17 cellular contexts compared by ENCODE assay signal in genomic region chr5:4905674-4906528, GRCh38.
DNase-seq lines count a peak whose midpoint lies in the region; ATAC-seq and TF ChIP-seq lines count a peak whose summit lies in the region.
"Had no signal": no experiment of that assay in that cellular context is flagged by ENCODE, and none has a peak within 500 bp of the region (broad histone marks: within the 10 kb centered on the region; RNA-seq: fewer than 3 reads in every experiment).

No MANE protein-coding gene starts in this region.

- H3K4me2 ChIP-seq in SK-N-SH = no peak overlapping the region

- H3K4me1 ChIP-seq in SK-N-SH (ENCODE audit: control insufficient read depth in 1 of 2, insufficient read depth in 2 of 2, low read depth in 1 of 2, low read length in 1 of 2) (peaks cover 0 to 7% of the 10 kb centered on the region in 2 experiments; a peak in 1 of 4 replicates), uterus (peaks cover 0 to 5% of the 10 kb centered on the region in 2 donors)
- H3K4me1 ChIP-seq: pancreas had no signal

- H3K36me3 ChIP-seq in SK-N-SH (replicated peaks in 1 of 2; ENCODE audit: control insufficient read depth in 1 of 2, insufficient read depth in 2 of 2, low read length in 1 of 2) (no peaks in the 10 kb centered on the region), uterus (no peaks in the 10 kb centered on the region)
- H3K36me3 ChIP-seq: pancreas had no signal

- 48% methylated on average over 19 of the region's 19 CpGs for WGBS in SK-N-SH (ENCODE audit: low lambda C conversion rate)

- H3K4me3 ChIP-seq in SK-N-SH (ENCODE audit: low read depth in 2 of 2, low read length in 1 of 2) (no peak overlapping the region), epithelial cell of proximal tubule (ENCODE audit: low read depth, low read length) (no peak overlapping the region), uterus (no peak overlapping the region)
- H3K4me3 ChIP-seq: pancreas had no signal

- TF ChIP-seq CTCF in SK-N-SH (IDR thresholded peaks at IDR 0.05) = no peak
- peak; percentile 22 for TF ChIP-seq CTCF in epithelial cell of proximal tubule (conservative IDR thresholded peaks at IDR 0.05; ENCODE audit: low read depth, low read length)
- TF ChIP-seq CTCF in nephron (IDR thresholded peaks at IDR 0.05; ENCODE audit: unreplicated experiment in 3 of 3) = peak in 2 of 3 experiments; percentile 22 to 23
- TF ChIP-seq CTCF in uterus (IDR thresholded peaks at IDR 0.05) = peak in 1 of 4 experiments; percentile 21

- H3K27ac Mint-ChIP-seq in nephron = peak overlapping the region in 2 of 3 experiments; percentile 89 to 93
- H3K27ac Mint-ChIP-seq: activated naive CD4-positive, alpha-beta T cell treated with anti-CD3 and anti-CD28 coated beads, Interleukin-2, amount 50 U/mL, for 72 hours; IgD-negative memory B cell had no signal

- intact Hi-C loops in uterus (cut with DNase I; ENCODE audit: low total_unique reads) = no loop called here

- DNase-seq in SK-N-SH = peak; percentile 21
- DNase-seq in epithelial cell of proximal tubule (ENCODE audit: low read depth) = no peak
- DNase-seq in uterus = peak; percentile 54 to 76
- no peak for DNase-seq in NK-92 treated with Interleukin-12 subunit alpha and Interleukin-12 subunit beta, amount 100 ng/mL, for 24 hours (lab: John Stamatoyannopoulos, UW)
- DNase-seq in NCI-H1436 treated with DMSO at 0.1 percent for 48 hours (lab: John Stamatoyannopoulos, UW) = no peak
- DNase-seq: activated CD8-positive, alpha-beta memory T cell treated with anti-CD3 and anti-CD28 coated beads for 24 hours; GOT3; stimulated activated CD4-positive, alpha-beta T cell treated with anti-CD3 and anti-CD28 coated beads, Interleukin-4, amount 100 ng/mL, for 1 hour; stimulated activated naive CD8-positive, alpha-beta T cell treated with anti-CD3 and anti-CD28 coated beads, Interleukin-15, Interleukin-2, amounts not matched to agents 100 U/mL and 50 U/mL, for 24 hours had no signal

- H3K27ac ChIP-seq in SK-N-SH (ENCODE audit: low read depth in 2 of 2, low read length in 1 of 2) = no peak overlapping the region
- H3K27ac ChIP-seq in uterus = peak overlapping the region; percentile 0 to 48
- H3K27ac ChIP-seq: 22Rv1, pancreas had no signal

- no peaks in the 10 kb centered on the region for H3K27me3 ChIP-seq in SK-N-SH (ENCODE audit: insufficient read depth)
- no peaks in the 10 kb centered on the region for H3K27me3 ChIP-seq in uterus
- H3K27me3 ChIP-seq: pancreas had no signal

- H3K4me1 Mint-ChIP-seq in nephron = peaks cover 70% of the 10 kb centered on the region

- TF ChIP-seq POLR2A in uterus (IDR thresholded peaks at IDR 0.05) = no peak

- no peaks in the 10 kb centered on the region for H4K20me1 ChIP-seq in SK-N-SH (ENCODE audit: insufficient read depth)

- H3K9me3 ChIP-seq in SK-N-SH (no peaks in the 10 kb centered on the region), uterus (no peaks in the 10 kb centered on the region)
- H3K9me3 ChIP-seq: pancreas had no signal

- POLR2A ChIA-PET in SK-N-SH (lab: Yijun Ruan, JAX) = no interaction called here

- no peaks in the 10 kb centered on the region for H3K9me3 Mint-ChIP-seq in nephron

- CTCF ChIA-PET in SK-N-SH (lab: Yijun Ruan, JAX) = interaction anchor here (0.8 to 1.5 kb wide), 2 partner anchors 16 to 58 kb away, joined by 3 to 4 read pairs; no protein-coding TSS in a partner anchor

- no peak for TF ChIP-seq RAD21 in SK-N-SH (IDR thresholded peaks at IDR 0.05; ENCODE audit: low read length)

- no peaks in the 10 kb centered on the region for H3K36me3 Mint-ChIP-seq in nephron (ENCODE audit: low read depth)
- H3K36me3 Mint-ChIP-seq: activated naive CD4-positive, alpha-beta T cell treated with anti-CD3 and anti-CD28 coated beads, Interleukin-2, amount 50 U/mL, for 72 hours had no signal

- H3K9me2 ChIP-seq in SK-N-SH = no peaks in the 10 kb centered on the region

- no peak for TF ChIP-seq EP300 in SK-N-SH (IDR thresholded peaks at IDR 0.05; ENCODE audit: borderline replicate concordance in 1 of 2, low read depth in 1 of 2, low read length in 1 of 2)

- no peaks in the 10 kb centered on the region for H3K79me2 ChIP-seq in SK-N-SH (ENCODE audit: insufficient read depth)

- no peak overlapping the region for H3K9ac ChIP-seq in SK-N-SH

- no peak overlapping the region for H2AFZ ChIP-seq in SK-N-SH (ENCODE audit: low read depth)

- H3K27me3 Mint-ChIP-seq in nephron (ENCODE audit: low read depth) = peaks cover 3% of the 10 kb centered on the region

- no peak overlapping the region for H3K4me3 Mint-ChIP-seq in nephron
- H3K4me3 Mint-ChIP-seq: IgD-negative memory B cell had no signal

- no peaks in the 10 kb centered on the region for H3F3A ChIP-seq in SK-N-SH (replicated peaks; ENCODE audit: insufficient read depth)

- no peak for ATAC-seq in SK-N-SH treated with all-trans-retinoic acid at 6 μM for 48 hours
- no peak for ATAC-seq in HG03378 (IDR thresholded peaks at IDR 0.05; ENCODE audit: unreplicated experiment)
- ATAC-seq: activated naive CD4-positive, alpha-beta T cell treated with anti-CD3 and anti-CD28 coated beads, Interleukin-2, amount 50 U/mL, for 72 hours; left lobe of liver; stimulated activated naive CD8-positive, alpha-beta T cell treated with anti-CD3 and anti-CD28 coated beads, Interleukin-15, Interleukin-2, amounts not matched to agents 100 U/mL and 50 U/mL, for 24 hours had no signal

TF ChIP-seq in SK-N-SH, 30 proteins besides CTCF, POLR2A, EP300 and RAD21:
- TF ChIP-seq RXRA (IDR thresholded peaks at IDR 0.05; ENCODE audit: borderline replicate concordance, low read depth) (no peak), JUND (IDR thresholded peaks at IDR 0.05) (no peak), GATA2 (CRISPR knock-in tag; IDR thresholded peaks at IDR 0.05) (no peak)

TF ChIP-seq in SK-N-SH treated with all-trans-retinoic acid at 6 μM for 48 hours, 23 proteins besides CTCF, POLR2A, EP300 and RAD21:
- TF ChIP-seq PATZ1 (CRISPR knock-in tag; IDR thresholded peaks at IDR 0.05; ENCODE audit: borderline replicate concordance) (no peak), ZNF565 (CRISPR knock-in tag; conservative IDR thresholded peaks at IDR 0.05; ENCODE audit: low read depth) (no peak), CSRNP3 (CRISPR knock-in tag; IDR thresholded peaks at IDR 0.05) (no peak), ZFP3 (CRISPR knock-in tag; IDR thresholded peaks at IDR 0.05) (no peak), ESRRG (CRISPR knock-in tag; IDR thresholded peaks at IDR 0.05) (no peak), ISL1 (CRISPR knock-in tag; IDR thresholded peaks at IDR 0.05) (no peak)

Comparison
In these comparisons a context has a peak if more than half of its experiments do, and no peak if none do; other contexts are left out.
1. DNase-seq: peak in SK-N-SH (single experiment) and uterus (2 of 2); none in epithelial cell of proximal tubule (single experiment), NK-92 treated with Interleukin-12 subunit alpha and Interleukin-12 subunit beta, amount 100 ng/mL, for 24 hours (single experiment) and NCI-H1436 treated with DMSO at 0.1 percent for 48 hours (single experiment).
2. H3K27ac ChIP-seq: peak in uterus (2 of 2); none in SK-N-SH (0 of 2).